Comparison of ENCODE assay signal across 1 cellular context in genomic region chrX:15739886-15740285, GRCh38.
TF ChIP-seq lines count a peak whose summit lies in the region.

No MANE protein-coding gene starts in this region.

TF ChIP-seq in A549, 52 proteins besides CTCF, POLR2A, EP300 and RAD21 (continued from another document):
- no peak for TF ChIP-seq POLR2AphosphoS2 (conservative IDR thresholded peaks at IDR 0.05; ENCODE audit: low read length)
- no peak for TF ChIP-seq MAFK (IDR thresholded peaks at IDR 0.05; ENCODE audit: partially characterized antibody)
- no peak for TF ChIP-seq PBX3 (IDR thresholded peaks at IDR 0.05)
- TF ChIP-seq FOSB (CRISPR knock-in tag; IDR thresholded peaks at IDR 0.05), result no peak
- no peak for TF ChIP-seq JUNB (IDR thresholded peaks at IDR 0.05)
